In the genomic region with DNA sequence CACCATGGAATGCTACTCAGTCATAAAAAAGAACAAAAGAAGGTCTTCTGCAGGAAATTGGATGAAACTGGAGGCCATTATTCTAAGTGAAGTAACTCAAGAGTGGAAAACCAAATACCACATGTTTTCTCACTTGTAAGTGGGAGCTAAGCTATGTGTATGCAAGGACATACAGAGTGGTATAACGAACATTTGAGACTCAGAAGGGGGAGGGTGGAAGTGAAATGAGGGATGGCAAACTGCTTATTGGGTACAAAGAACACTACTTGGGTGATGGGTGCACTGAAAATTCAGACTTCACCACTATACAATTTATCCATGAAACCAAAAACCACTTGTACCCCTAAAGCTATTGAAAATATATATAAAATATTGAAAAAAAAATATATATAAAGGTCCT, we compare ENCODE assay signal across 19 cellular contexts.
"Had no signal": no experiment of that assay in that cellular context is flagged by ENCODE, and none has a peak within 500 bp of the region (broad histone marks: within the 10 kb centered on the region; RNA-seq: fewer than 3 reads in every experiment).

No MANE protein-coding gene starts in this region.

- H3K4me1 ChIP-seq: transverse colon had no signal

- H3K27ac ChIP-seq: transverse colon had no signal

- ATAC-seq: activated naive CD8-positive, alpha-beta T cell treated with anti-CD3 and anti-CD28 coated beads, Interleukin-2, amount 50 U/mL, for 24 hours; left colon; stimulated activated naive B cell treated with anti-CD40 and anti-IgM and Interleukin-4, amounts not matched to agents 10 μg/mL and 1 μg/mL and 100 μg/mL, for 72 hours had no signal

- H3K9me3 Mint-ChIP-seq: activated CD4-positive, alpha-beta memory T cell treated with anti-CD3 and anti-CD28 coated beads for 36 hours; activated naive CD4-positive, alpha-beta T cell treated with anti-CD3 and anti-CD28 coated beads, Interleukin-2, amount 10 ng/mL, durations not matched to agents 7 days and 5 days; activated naive CD8-positive, alpha-beta T cell treated with anti-CD3 and anti-CD28 coated beads, Interleukin-2, amount 50 U/mL, for 24 hours; dendritic cell treated with granulocyte-macrophage colony-stimulating factor and Interleukin-4, amounts not matched to agents 40 ng/mL and 50 ng/mL, for 4 days; naive B cell; stimulated activated naive B cell treated with anti-CD40 and anti-IgM and Interleukin-4, amounts not matched to agents 10 μg/mL and 1 μg/mL and 100 μg/mL, for 72 hours had no signal

- H3K27me3 ChIP-seq: right lobe of liver, transverse colon, uterus had no signal

- H3K36me3 Mint-ChIP-seq: activated CD4-positive, alpha-beta memory T cell treated with anti-CD3 and anti-CD28 coated beads for 36 hours; activated naive CD4-positive, alpha-beta T cell treated with anti-CD3 and anti-CD28 coated beads, Interleukin-2, amount 10 ng/mL, durations not matched to agents 7 days and 5 days; naive B cell; stimulated activated naive B cell treated with anti-CD40 and anti-IgM and Interleukin-4, amounts not matched to agents 10 μg/mL and 1 μg/mL and 100 μg/mL, for 72 hours had no signal

- H3K4me3 Mint-ChIP-seq: activated CD4-positive, alpha-beta memory T cell treated with anti-CD3 and anti-CD28 coated beads for 36 hours; activated naive CD4-positive, alpha-beta T cell treated with anti-CD3 and anti-CD28 coated beads, Interleukin-2, amount 10 ng/mL, durations not matched to agents 7 days and 5 days; activated naive CD8-positive, alpha-beta T cell treated with anti-CD3 and anti-CD28 coated beads, Interleukin-2, amount 50 U/mL, for 24 hours; dendritic cell treated with granulocyte-macrophage colony-stimulating factor and Interleukin-4, amounts not matched to agents 40 ng/mL and 50 ng/mL, for 4 days; naive B cell; stimulated activated naive B cell treated with anti-CD40 and anti-IgM and Interleukin-4, amounts not matched to agents 10 μg/mL and 1 μg/mL and 100 μg/mL, for 72 hours had no signal

- H3K4me3 ChIP-seq: right lobe of liver, skin epidermis, transverse colon, uterus had no signal

- H3K36me3 ChIP-seq: right lobe of liver, transverse colon, uterus had no signal

- H3K9me3 ChIP-seq: right lobe of liver, transverse colon, uterus had no signal

- H3K27me3 Mint-ChIP-seq: dendritic cell treated with granulocyte-macrophage colony-stimulating factor and Interleukin-4, amounts not matched to agents 40 ng/mL and 50 ng/mL, for 4 days had no signal

- DNase-seq: activated CD4-positive, alpha-beta memory T cell treated with anti-CD3 and anti-CD28 coated beads for 36 hours; activated CD4-positive, alpha-beta T cell treated with anti-CD3 and anti-CD28 coated beads for 48 hours; activated effector memory CD4-positive, alpha-beta T cell treated with Interleukin-2 at 50 U/mL for 16 hours; activated naive CD4-positive, alpha-beta T cell treated with anti-CD3 and anti-CD28 coated beads, Interleukin-2, amount 10 ng/mL, durations not matched to agents 7 days and 5 days; activated naive CD8-positive, alpha-beta T cell treated with anti-CD3 and anti-CD28 coated beads, Interleukin-2, amount 50 U/mL, for 24 hours; activated T-cell treated with anti-CD3 and anti-CD28 coated beads, Interleukin-2, amount 50 U/mL, for 48 hours; effector CD4-positive, alpha-beta T cell; erythroblast; left colon; naive B cell; occipital lobe; right lobe of liver; stimulated activated CD4-positive, alpha-beta T cell treated with anti-CD3 and anti-CD28 coated beads, Interleukin-15, amount 100 ng/mL, for 24 hours; stimulated activated CD8-positive, alpha-beta memory T cell treated with anti-CD3 and anti-CD28 coated beads, Interleukin-4, amount 100 ng/mL, for 48 hours; stimulated activated naive B cell treated with anti-CD40 and anti-IgM and Interleukin-4, amounts not matched to agents 10 μg/mL and 1 μg/mL and 100 μg/mL, for 72 hours; transverse colon; uterus had no signal

- H3K27ac Mint-ChIP-seq: activated CD4-positive, alpha-beta memory T cell treated with anti-CD3 and anti-CD28 coated beads for 36 hours; activated naive CD4-positive, alpha-beta T cell treated with anti-CD3 and anti-CD28 coated beads, Interleukin-2, amount 10 ng/mL, durations not matched to agents 7 days and 5 days; activated naive CD8-positive, alpha-beta T cell treated with anti-CD3 and anti-CD28 coated beads, Interleukin-2, amount 50 U/mL, for 24 hours; stimulated activated naive B cell treated with anti-CD40 and anti-IgM and Interleukin-4, amounts not matched to agents 10 μg/mL and 1 μg/mL and 100 μg/mL, for 72 hours had no signal
